In genomic region chr10:87544750-87545149, GRCh38 we compare ENCODE assay signal across 27 cellular contexts. TPM values are rescaled to one million over a fixed set of nuclear protein-coding genes. Genes with fewer than 3 reads are reported as not detected.
A peak's percentile ranks its signal among the peaks of the same experiment; 100 is the strongest.
DNase-seq lines count a peak whose midpoint lies in the region; ATAC-seq, FAIRE-seq and TF ChIP-seq lines count a peak whose summit lies in the region.
"Had no signal": no experiment of that assay in that cellular context is flagged by ENCODE, and none has a peak within 500 bp of the region (broad histone marks: within the 10 kb centered on the region; RNA-seq: fewer than 3 reads in every experiment).

No MANE protein-coding gene starts in this region.

- POLR2A ChIA-PET in A549 (lab: Yijun Ruan, JAX): no interaction called here

- no peak overlapping the region for H4K8ac ChIP-seq in mesenchymal stem cell (ENCODE audit: low read length)

- no peak overlapping the region for H3K23ac ChIP-seq in mesenchymal stem cell (ENCODE audit: low read length in 2 of 2)

- no peaks in the 10 kb centered on the region for H3K79me2 ChIP-seq in fibroblast of lung (ENCODE audit: control insufficient read depth, insufficient read depth, low read length)

- H3K9ac ChIP-seq in SK-N-MC (ENCODE audit: insufficient read length) (no peak overlapping the region), fibroblast of lung (ENCODE audit: insufficient read depth, low read length) (no peak overlapping the region), mesenchymal stem cell (ENCODE audit: low read length) (peak overlapping the region; percentile 83)

- H3K4me1 ChIP-seq in A549: peaks cover 48% of the 10 kb centered on the region
- H3K4me1 ChIP-seq in fibroblast of lung (ENCODE audit: control insufficient read depth, extremely low read depth, insufficient read depth, low read length): peaks cover 38% of the 10 kb centered on the region
- H3K4me1 ChIP-seq in mesenchymal stem cell (ENCODE audit: control insufficient read depth, insufficient read depth, low read depth, low read length): no peaks in the 10 kb centered on the region
- H3K4me1 ChIP-seq: BE2C had no signal

- H3K14ac ChIP-seq in mesenchymal stem cell (ENCODE audit: low read length in 2 of 2): no peak overlapping the region

- no peaks in the 10 kb centered on the region for H3K27me3 ChIP-seq in fibroblast of lung (ENCODE audit: control insufficient read depth, insufficient read depth, low read length)
- H3K27me3 ChIP-seq in mesenchymal stem cell (ENCODE audit: control insufficient read depth in 1 of 2, insufficient read depth in 1 of 2, low read length in 2 of 2): no peaks in the 10 kb centered on the region
- H3K27me3 ChIP-seq: BE2C had no signal

- no peak overlapping the region for H3K4ac ChIP-seq in mesenchymal stem cell (ENCODE audit: low read depth in 1 of 2, low read length in 2 of 2)

- no peak for ATAC-seq in A549
- ATAC-seq in GM21723 (IDR thresholded peaks at IDR 0.05; ENCODE audit: unreplicated experiment): no peak
- no peak for ATAC-seq in GM19395 (IDR thresholded peaks at IDR 0.05; ENCODE audit: unreplicated experiment)
- ATAC-seq: HepG2; sciatic nerve; stimulated activated naive CD8-positive, alpha-beta T cell treated with anti-CD3 and anti-CD28 coated beads, Interleukin-15, amount 100 ng/mL, for 72 hours had no signal

- no peak overlapping the region for H3K4me3 ChIP-seq in A549
- no peak overlapping the region for H3K4me3 ChIP-seq in SK-N-MC
- H3K4me3 ChIP-seq in fibroblast of lung (replicated peaks in 1 of 4; ENCODE audit: control extremely low read depth in 1 of 4, insufficient read depth in 1 of 4, low read depth in 3 of 4, low read length in 4 of 4): no peak overlapping the region
- no peak overlapping the region for H3K4me3 ChIP-seq in mesenchymal stem cell (ENCODE audit: insufficient read depth in 1 of 2, low read depth in 1 of 2, low read length in 2 of 2)

- 0 out of 3 replicates have a peak, but pooled peaks cover 3% of the 10 kb centered on the region for H3K9me3 ChIP-seq in A549
- H3K9me3 ChIP-seq in SK-N-MC (ENCODE audit: low read depth, low read length): no peaks in the 10 kb centered on the region
- H3K9me3 ChIP-seq in fibroblast of lung (ENCODE audit: control insufficient read depth, insufficient read depth, low read depth, low read length): no peaks in the 10 kb centered on the region
- peaks cover 9% of the 10 kb centered on the region for H3K9me3 ChIP-seq in mesenchymal stem cell (ENCODE audit: control insufficient read depth, low read length)
- H3K9me3 ChIP-seq: BE2C had no signal

- no peak for TF ChIP-seq CTCF in A549 (IDR thresholded peaks at IDR 0.05)
- TF ChIP-seq CTCF in fibroblast of lung (conservative IDR thresholded peaks at IDR 0.05 in 1 of 2, IDR thresholded peaks at IDR 0.05 in 1 of 2; ENCODE audit: low read depth in 1 of 2, low read length in 2 of 2): no peak

- no peak overlapping the region for H2BK15ac ChIP-seq in mesenchymal stem cell (ENCODE audit: low read depth, poor library complexity, severe bottlenecking)

- no peak overlapping the region for H2BK5ac ChIP-seq in mesenchymal stem cell (ENCODE audit: low read depth, low read length, poor library complexity, severe bottlenecking)

- no peak overlapping the region for H2AFZ ChIP-seq in fibroblast of lung (ENCODE audit: low read length)
- H2AFZ ChIP-seq in mesenchymal stem cell (ENCODE audit: low read depth, low read length): no peak overlapping the region

- H3K4me2 ChIP-seq in A549 (peak overlapping the region; percentile 1; the same call in 1 of the 3 replicates), fibroblast of lung (ENCODE audit: extremely low read depth, insufficient read depth, low read length) (no peak overlapping the region), mesenchymal stem cell (ENCODE audit: low read length, poor library complexity, severe bottlenecking) (no peak overlapping the region)

- H2BK12ac ChIP-seq in mesenchymal stem cell (ENCODE audit: low read length in 2 of 2): no peak overlapping the region

- H3K18ac ChIP-seq in mesenchymal stem cell (ENCODE audit: low read depth in 1 of 2, low read length in 2 of 2): no peak overlapping the region

- H3K79me1 ChIP-seq in mesenchymal stem cell (replicated peaks; ENCODE audit: low read length, poor library complexity, severe bottlenecking): peaks cover 22% of the 10 kb centered on the region

- H3K27ac ChIP-seq in A549 (no peak overlapping the region), SK-N-MC (0 out of 2 replicates have a peak overlapping the region, but pooled peaks have one; percentile 13), fibroblast of lung (ENCODE audit: insufficient read depth, low read length) (peak overlapping the region; percentile 4), mesenchymal stem cell (ENCODE audit: low read length, poor library complexity, severe bottlenecking) (no peak overlapping the region)
- H3K27ac ChIP-seq: HL-60 had no signal

- TF ChIP-seq POLR2A in A549 (IDR thresholded peaks at IDR 0.05; ENCODE audit: low read length): no peak

- H4K20me1 ChIP-seq in fibroblast of lung (ENCODE audit: control insufficient read depth, extremely low read depth, insufficient read depth, low read length): no peaks in the 10 kb centered on the region

- H3K36me3 ChIP-seq in SK-N-MC (ENCODE audit: insufficient read depth, low read length) (no peaks in the 10 kb centered on the region), fibroblast of lung (ENCODE audit: control insufficient read depth, insufficient read depth, low read length) (no peaks in the 10 kb centered on the region), mesenchymal stem cell (ENCODE audit: control insufficient read depth in 1 of 2, insufficient read depth in 2 of 2, low read depth in 1 of 2, low read length in 2 of 2) (peaks cover 15 to 20% of the 10 kb centered on the region in 2 experiments)
- H3K36me3 ChIP-seq: BE2C had no signal

- DNase-seq in A549 (ENCODE audit: low read depth in 1 of 2, low spot score in 1 of 2) (no peak), SK-N-MC (ENCODE audit: low read depth, low spot score) (no peak), fibroblast of lung (ENCODE audit: low read depth in 2 of 2) (peak in 1 of 2 donors; percentile 48), mesenchymal stem cell (no peak), NCI-H2107 treated with DMSO at 0.1 percent for 48 hours (lab: John Stamatoyannopoulos, UW; ENCODE audit: unreplicated experiment) (no peak), DMS79 (lab: John Stamatoyannopoulos, UW) (no peak)
- DNase-seq: 8988T; activated CD4-positive, alpha-beta T cell treated with anti-CD3 and anti-CD28 coated beads, Interleukin-2, amount 50 U/mL, for 48 hours; activated CD8-positive, alpha-beta memory T cell treated with anti-CD3 and anti-CD28 coated beads, Interleukin-2, amount 50 U/mL, for 4 hours; activated naive CD4-positive, alpha-beta T cell treated with anti-CD3 and anti-CD28 coated beads, Interleukin-2, amount 50 U/mL, for 16 hours; BE2C; cerebellar nuclear complex; foreskin melanocyte; GF-D8; H7; Kasumi-1; NCI-H1694 treated with DMSO at 0.1 percent for 48 hours; NCI-H748 treated with DMSO at 0.1 percent for 48 hours; stimulated activated CD4-positive, alpha-beta T cell treated with anti-CD3 and anti-CD28 coated beads, Interleukin-15, amount 100 ng/mL, for 24 hours; stimulated activated naive CD8-positive, alpha-beta T cell treated with anti-CD3 and anti-CD28 coated beads, Interleukin-15, amount 100 ng/mL, for 72 hours; T-helper 9 cell had no signal

- no peak for FAIRE-seq in A549 (lab: Jason Lieb, UNC)
- FAIRE-seq: GM18507, HepG2 had no signal

- no peak overlapping the region for H2AK5ac ChIP-seq in mesenchymal stem cell (ENCODE audit: low read length, severe bottlenecking)

- no peak overlapping the region for H4K91ac ChIP-seq in mesenchymal stem cell (ENCODE audit: low read length)

- no peak for TF ChIP-seq RAD21 in A549 (conservative IDR thresholded peaks at IDR 0.05 in 1 of 2, IDR thresholded peaks at IDR 0.05 in 1 of 2)

- no peak overlapping the region for H2BK120ac ChIP-seq in mesenchymal stem cell (ENCODE audit: low read depth, low read length)

- TF ChIP-seq EP300 in A549 (IDR thresholded peaks at IDR 0.05): no peak

- CTCF ChIA-PET in A549 (lab: Yijun Ruan, JAX): no interaction called here

TF ChIP-seq in A549, 52 proteins besides CTCF, POLR2A, EP300 and RAD21 (continues in another document):
- TF ChIP-seq RARB (CRISPR knock-in tag; IDR thresholded peaks at IDR 0.05) (no peak), SREBF2 (IDR thresholded peaks at IDR 0.05) (no peak), CHD4 (IDR thresholded peaks at IDR 0.05; ENCODE audit: borderline replicate concordance) (no peak), MAX (IDR thresholded peaks at IDR 0.05) (no peak), HMGXB4 (CRISPR knock-in tag; IDR thresholded peaks at IDR 0.05; ENCODE audit: borderline replicate concordance) (no peak), HOXB13 (CRISPR knock-in tag; IDR thresholded peaks at IDR 0.05; ENCODE audit: low read depth) (no peak), ZC3H11A (IDR thresholded peaks at IDR 0.05) (no peak), HEYL (CRISPR knock-in tag; IDR thresholded peaks at IDR 0.05) (no peak), RNF2 (IDR thresholded peaks at IDR 0.05; ENCODE audit: borderline replicate concordance, low read depth) (no peak)

RNA-seq across cellular contexts. Expression of gene MINPP1, which starts 40.1 kb away (rescaled TPM):
- 26.9 and 28.4 TPM in 2 replicates for polyA plus RNA-seq in A549 (2011; rRNA removed)
- polyA plus RNA-seq in A549 (2012; cell fraction: cytosol; rRNA removed): 13.7 and 16.6 TPM in 2 replicates
- 17.2 and 31.9 TPM in 2 replicates for polyA plus RNA-seq in A549 (2012; cell fraction: nucleus; rRNA removed)
- 29.5 to 32.5 TPM (median 31.4 TPM) in 3 replicates for polyA plus RNA-seq in A549 (2017; fragmentation: RNase III; extraction: RNeasy Plus Mini Kit Qiagen cat#74134 plus additional on column Dnase treatment)
- 4.1 and 4.9 TPM in 2 replicates for polyA minus RNA-seq in A549 (2011; rRNA and poly(A)+ RNA removed)
- 24.4 and 25.7 TPM in 2 replicates for total RNA-seq in fibroblast of lung
- 16.3 and 18.5 TPM in 2 replicates for polyA plus RNA-seq in fibroblast of lung
- 22.5 TPM in 2 replicates for polyA plus RNA-seq in fibroblast of lung (2012)
- polyA minus RNA-seq in fibroblast of lung (ENCODE audit: low replicate concordance): 1.3 and 2.0 TPM in 2 replicates
- 28.8 TPM for polyA plus RNA-seq in mesenchymal stem cell (2013, experiment 1 of 2)
- polyA plus RNA-seq in mesenchymal stem cell (2013, experiment 2 of 2): 34.2 TPM

Comparison
In these comparisons a context has a peak if more than half of its experiments do, and no peak if none do; other contexts are left out.
1. H3K27ac ChIP-seq: peak in SK-N-MC (single experiment) and fibroblast of lung (single experiment); none in A549 (0 of 2) and mesenchymal stem cell (single experiment).